ENCODE assay signal across 8 cellular contexts in genomic region chr12:78470354-78471195, GRCh38.
DNase-seq lines count a peak whose midpoint lies in the region; FAIRE-seq and TF ChIP-seq lines count a peak whose summit lies in the region.

No MANE protein-coding gene starts in this region.

- H3K4me3 ChIP-seq in mammary epithelial cell (replicated peaks in 1 of 3; ENCODE audit: insufficient read depth in 1 of 3, low read depth in 2 of 3, low read length in 3 of 3) = no peak overlapping the region

- no peaks in the 10 kb centered on the region for H3K79me2 ChIP-seq in mammary epithelial cell (ENCODE audit: insufficient read depth, low read length)

- no peaks in the 10 kb centered on the region for H3K9me3 ChIP-seq in mammary epithelial cell (replicated peaks; ENCODE audit: insufficient read depth, low read length)

- no peak for TF ChIP-seq POLR2A in H54 (IDR thresholded peaks at IDR 0.05; ENCODE audit: low read depth, low read length)

- H2AFZ ChIP-seq in mammary epithelial cell (ENCODE audit: low read depth, low read length) = no peak overlapping the region

- DNase-seq in Caki2 (ENCODE audit: low read depth) (peak; percentile 55), H54 (ENCODE audit: insufficient read length, low spot score) (peak; percentile 10), NCI-H2196 treated with DMSO at 0.1 percent for 48 hours (lab: John Stamatoyannopoulos, UW; ENCODE audit: unreplicated experiment) (peak; percentile 3), mammary epithelial cell (peak; percentile 32), myocyte (ENCODE audit: low read depth) (peak; percentile 64)
- no peak for DNase-seq in activated naive CD4-positive, alpha-beta T cell treated with Interleukin-2 at 50 U/mL for 16 hours
- no peak for DNase-seq in activated CD4-positive, alpha-beta T cell treated with anti-CD3 and anti-CD28 coated beads for 4 hours
- DNase-seq in activated T-cell treated with anti-CD3 and anti-CD28 coated beads, Interleukin-2, amount 50 U/mL, for 48 hours = no peak

- dilution Hi-C loops in mammary epithelial cell (cut with HindIII; ENCODE audit: low sequenced_read_pairs) = no loop called here

- no peaks in the 10 kb centered on the region for H3K4me1 ChIP-seq in mammary epithelial cell (ENCODE audit: insufficient read depth, low read length)

- no TSS peak for BruUV-seq in mammary epithelial cell (replicated peaks; lab: Mats Ljungman, UMichigan)

- H3K4me2 ChIP-seq in mammary epithelial cell (ENCODE audit: insufficient read depth, low read depth, low read length) = no peak overlapping the region

- TF ChIP-seq CTCF in mammary epithelial cell (conservative IDR thresholded peaks at IDR 0.05 in 1 of 2, IDR thresholded peaks at IDR 0.05 in 1 of 2; ENCODE audit: extremely low read depth in 1 of 2, insufficient read depth in 1 of 2, low read depth in 1 of 2, low read length in 2 of 2) = peak; percentile 58 to 65

- H3K27me3 ChIP-seq in mammary epithelial cell (ENCODE audit: insufficient read depth, low read length) = no peaks in the 10 kb centered on the region

- H3K9ac ChIP-seq in mammary epithelial cell (ENCODE audit: insufficient read depth, low read length) = no peak overlapping the region

- H3K27ac ChIP-seq in mammary epithelial cell (ENCODE audit: insufficient read depth, low read depth, low read length) = no peak overlapping the region

- in situ Hi-C loops in Caki2 (cut with HindIII; ENCODE audit: low pct_unique_long_range_greater_than_20kb, low sequenced_read_pairs) = no loop called here
- in situ Hi-C loops in mammary epithelial cell (cut with MboI; ENCODE audit: low sequenced_read_pairs in 2 of 2) = no loop called here

- CTCF ChIA-PET in mammary epithelial cell (lab: Charles Lee; ENCODE audit: low non-redundant PET) = interaction anchor here (0.6 to 0.9 kb wide), 2 partner anchors 396 to 875 kb away, joined by 3 to 4 read pairs; no protein-coding TSS in a partner anchor

- 81% methylated on average over 3 of the region's 3 CpGs for WGBS in mammary epithelial cell (ENCODE audit: low coverage, missing lambda C conversion rate)

- intact Hi-C loops in mammary epithelial cell (cut with micrococcal nuclease) = loop anchor here (1.0 to 2.0 kb wide), 5 partner anchors 114 to 904 kb away; no protein-coding TSS in a partner anchor

- H4K20me1 ChIP-seq in mammary epithelial cell (ENCODE audit: insufficient read depth, low read length) = no peaks in the 10 kb centered on the region

- FAIRE-seq in H54 (lab: Jason Lieb, UNC) = peak; percentile 73

- H3K36me3 ChIP-seq in mammary epithelial cell (ENCODE audit: insufficient read depth, low read length) = no peaks in the 10 kb centered on the region

Comparison
In these comparisons a context has a peak if more than half of its experiments do, and no peak if none do; other contexts are left out.
1. DNase-seq: peak in Caki2 (single experiment), H54 (single experiment), NCI-H2196 treated with DMSO at 0.1 percent for 48 hours (single experiment), mammary epithelial cell (single experiment) and myocyte (single experiment); none in activated naive CD4-positive, alpha-beta T cell treated with Interleukin-2 at 50 U/mL for 16 hours (single experiment), activated CD4-positive, alpha-beta T cell treated with anti-CD3 and anti-CD28 coated beads for 4 hours (0 of 2) and activated T-cell treated with anti-CD3 and anti-CD28 coated beads, Interleukin-2, amount 50 U/mL, for 48 hours (0 of 2).